Comparison of ENCODE assay signal across 13 cellular contexts in genomic region chr9:121363586-121363961, GRCh38. TPM values are rescaled to one million over a fixed set of nuclear protein-coding genes. Genes with fewer than 3 reads are reported as not detected.
DNase-seq lines count a peak whose midpoint lies in the region; ATAC-seq, FAIRE-seq and TF ChIP-seq lines count a peak whose summit lies in the region.
"Had no signal": no experiment of that assay in that cellular context is flagged by ENCODE, and none has a peak within 500 bp of the region (broad histone marks: within the 10 kb centered on the region; RNA-seq: fewer than 3 reads in every experiment).

No MANE protein-coding gene starts in this region.

- TF ChIP-seq RAD21 in liver (IDR thresholded peaks at IDR 0.05) (no peak), HepG2 (CRISPR knock-in tag; IDR thresholded peaks at IDR 0.05) (no peak)

- no TSS peak for BruUV-seq in HepG2 (replicated peaks; lab: Mats Ljungman, UMichigan)

- H3K4me3 Mint-ChIP-seq in stimulated activated memory B cell treated with anti-CD40 and anti-IgM and Interleukin-4, amounts not matched to agents 10 μg/mL and 1 μg/mL and 100 μg/mL, for 72 hours = no peak overlapping the region
- H3K4me3 Mint-ChIP-seq in activated T-helper 2 cell treated with anti-CD3 and anti-CD28 coated beads, Interferon-gamma antibody, Interleukin-2, Interleukin-4, amounts not matched to agents 10 μg/mL and 5 μg/mL and 100 μg/mL, durations not matched to agents 14 hours and 24 hours and 36 hours (ENCODE audit: low read depth) = no peak overlapping the region

- intact Hi-C loops in HepG2 (cut with micrococcal nuclease; ENCODE audit: unreplicated experiment) (no loop called here), pancreas (cut with DNase I) (no loop called here)
- intact Hi-C loops in activated T-helper 2 cell treated with anti-CD3 and anti-CD28 coated beads, Interferon-gamma antibody, Interleukin-2, Interleukin-4, amounts not matched to agents 10 μg/mL and 5 μg/mL and 100 μg/mL, durations not matched to agents 14 hours and 24 hours and 36 hours (cut with micrococcal nuclease) = loop anchor here (10.0 kb wide), 1 partner anchor 159 kb away; the partner anchor contains the start of gene RAB14

- in situ Hi-C loops in HepG2 (cut with HindIII; ENCODE audit: extremely low pct_ligation_motif_present, low pct_unique_long_range_greater_than_20kb) = no loop called here

- H3K36me3 ChIP-seq in liver (ENCODE audit: control insufficient read depth in 4 of 4, insufficient read depth in 3 of 4, low read depth in 1 of 4, low read length in 3 of 4) (peaks cover 0 to 6% (median under 1%) of the 10 kb centered on the region in 4 donors), HepG2 (replicated peaks in 1 of 2; ENCODE audit: control insufficient read depth in 1 of 2, insufficient read depth in 2 of 2, low read length in 2 of 2) (peaks cover 0 to 2% of the 10 kb centered on the region in 2 experiments; a peak in 1 of 5 replicates), pancreas (no peaks in the 10 kb centered on the region)

- peaks cover 67% of the 10 kb centered on the region for H3K79me2 ChIP-seq in HepG2 (ENCODE audit: insufficient read depth, low read length)

- no peaks in the 10 kb centered on the region for H3K9me3 Mint-ChIP-seq in stimulated activated memory B cell treated with anti-CD40 and anti-IgM and Interleukin-4, amounts not matched to agents 10 μg/mL and 1 μg/mL and 100 μg/mL, for 72 hours
- H3K9me3 Mint-ChIP-seq in activated T-helper 2 cell treated with anti-CD3 and anti-CD28 coated beads, Interferon-gamma antibody, Interleukin-2, Interleukin-4, amounts not matched to agents 10 μg/mL and 5 μg/mL and 100 μg/mL, durations not matched to agents 14 hours and 24 hours and 36 hours = no peaks in the 10 kb centered on the region

- POLR2A ChIA-PET in HepG2 (lab: Yijun Ruan, JAX) = interaction anchor here (1.4 kb wide), 1 partner anchor 42 kb away, joined by 3 read pairs; no protein-coding TSS in a partner anchor

- H2AFZ ChIP-seq in HepG2 (ENCODE audit: low read length) = no peak overlapping the region
- H2AFZ ChIP-seq: PC-9 had no signal

- no peak for TF ChIP-seq POLR2A in HepG2 (IDR thresholded peaks at IDR 0.05; ENCODE audit: insufficient read depth in 1 of 2, low read depth in 2 of 2, low read length in 2 of 2)

- TF ChIP-seq CTCF in liver (IDR thresholded peaks at IDR 0.05; ENCODE audit: low read depth, low read length, missing input control) = no peak
- no peak for TF ChIP-seq CTCF in HepG2 (CRISPR knock-in tag; IDR thresholded peaks at IDR 0.05)
- TF ChIP-seq CTCF in fibroblast of villous mesenchyme (IDR thresholded peaks at IDR 0.05; ENCODE audit: insufficient read depth, low read depth, low read length) = no peak
- TF ChIP-seq CTCF in pancreas (IDR thresholded peaks at IDR 0.05) = no peak

- no peak for FAIRE-seq in HepG2 (lab: Jason Lieb, UNC)
- peak; percentile 9 for FAIRE-seq in pancreas (lab: Jason Lieb, UNC)
- FAIRE-seq: K562, TTC549 had no signal

- H3K27ac Mint-ChIP-seq in stimulated activated memory B cell treated with anti-CD40 and anti-IgM and Interleukin-4, amounts not matched to agents 10 μg/mL and 1 μg/mL and 100 μg/mL, for 72 hours = no peak overlapping the region
- no peak overlapping the region for H3K27ac Mint-ChIP-seq in activated T-helper 2 cell treated with anti-CD3 and anti-CD28 coated beads, Interferon-gamma antibody, Interleukin-2, Interleukin-4, amounts not matched to agents 10 μg/mL and 5 μg/mL and 100 μg/mL, durations not matched to agents 14 hours and 24 hours and 36 hours

- H3K9ac ChIP-seq in liver (ENCODE audit: low read depth in 1 of 2, low read length in 2 of 2) = peak overlapping the region in 1 of 2 donors; percentile 51
- H3K9ac ChIP-seq in HepG2 (ENCODE audit: insufficient read depth, low read depth, low read length) = no peak overlapping the region

- H3K4me3 ChIP-seq in liver (ENCODE audit: low read depth in 1 of 3, low read length in 3 of 3) (no peak overlapping the region), HepG2 (replicated peaks in 1 of 3; ENCODE audit: insufficient read depth in 1 of 3, low read depth in 2 of 3, low read length in 3 of 3) (no peak overlapping the region), fibroblast of villous mesenchyme (ENCODE audit: low read depth, low read length) (peak overlapping the region; percentile 9), pancreas (no peak overlapping the region)
- H3K4me3 ChIP-seq: K562, PC-9 had no signal

- peaks cover 12% of the 10 kb centered on the region for H3K4me1 Mint-ChIP-seq in stimulated activated memory B cell treated with anti-CD40 and anti-IgM and Interleukin-4, amounts not matched to agents 10 μg/mL and 1 μg/mL and 100 μg/mL, for 72 hours
- H3K4me1 Mint-ChIP-seq in activated T-helper 2 cell treated with anti-CD3 and anti-CD28 coated beads, Interferon-gamma antibody, Interleukin-2, Interleukin-4, amounts not matched to agents 10 μg/mL and 5 μg/mL and 100 μg/mL, durations not matched to agents 14 hours and 24 hours and 36 hours (ENCODE audit: low read depth) = peaks cover 22% of the 10 kb centered on the region

- TF ChIP-seq EP300 in HepG2 (IDR thresholded peaks at IDR 0.05; ENCODE audit: low read depth in 2 of 2, low read length in 2 of 2) = no peak
- TF ChIP-seq EP300 in HepG2 (CRISPR knock-in tag; IDR thresholded peaks at IDR 0.05; ENCODE audit: borderline replicate concordance) = no peak

- H3K36me3 Mint-ChIP-seq in stimulated activated memory B cell treated with anti-CD40 and anti-IgM and Interleukin-4, amounts not matched to agents 10 μg/mL and 1 μg/mL and 100 μg/mL, for 72 hours = no peaks in the 10 kb centered on the region
- peaks cover 5% of the 10 kb centered on the region for H3K36me3 Mint-ChIP-seq in activated T-helper 2 cell treated with anti-CD3 and anti-CD28 coated beads, Interferon-gamma antibody, Interleukin-2, Interleukin-4, amounts not matched to agents 10 μg/mL and 5 μg/mL and 100 μg/mL, durations not matched to agents 14 hours and 24 hours and 36 hours (ENCODE audit: low read depth)

- H4K20me1 ChIP-seq in HepG2 (ENCODE audit: insufficient read depth, low read length) = peaks cover 2% of the 10 kb centered on the region; the same call in 1 of the 2 replicates

- H3K4me1 ChIP-seq in liver (ENCODE audit: control insufficient read depth in 4 of 4, insufficient read depth in 4 of 4, low read length in 3 of 4) = peaks cover 9 to 72% (median 49%) of the 10 kb centered on the region in 4 donors
- peaks cover 62% of the 10 kb centered on the region for H3K4me1 ChIP-seq in HepG2 (ENCODE audit: insufficient read depth, low read length)
- peaks cover 0 to 18% (median 6%) of the 10 kb centered on the region in 3 donors for H3K4me1 ChIP-seq in pancreas

- CTCF ChIA-PET in HepG2 (lab: Yijun Ruan, JAX; ENCODE audit: low intra/inter-chr PET ratio, low total read pairs) = interaction anchor here (0.6 kb wide), 1 partner anchor 149 kb away, joined by 3 read pairs; no protein-coding TSS in a partner anchor

- H3K27me3 Mint-ChIP-seq in stimulated activated memory B cell treated with anti-CD40 and anti-IgM and Interleukin-4, amounts not matched to agents 10 μg/mL and 1 μg/mL and 100 μg/mL, for 72 hours = no peaks in the 10 kb centered on the region
- no peaks in the 10 kb centered on the region for H3K27me3 Mint-ChIP-seq in activated T-helper 2 cell treated with anti-CD3 and anti-CD28 coated beads, Interferon-gamma antibody, Interleukin-2, Interleukin-4, amounts not matched to agents 10 μg/mL and 5 μg/mL and 100 μg/mL, durations not matched to agents 14 hours and 24 hours and 36 hours (ENCODE audit: low read depth)

- DNase-seq in HepG2 (ENCODE audit: low spot score) (no peak), fibroblast of villous mesenchyme (ENCODE audit: low read depth) (no peak), pancreas (no peak), NAMALWA (ENCODE audit: low spot score) (no peak), UCSD-AML1 (lab: John Stamatoyannopoulos, UW; ENCODE audit: unreplicated experiment) (no peak)
- DNase-seq in activated T-helper 2 cell treated with anti-CD3 and anti-CD28 coated beads, Interferon-gamma antibody, Interleukin-2, Interleukin-4, amounts not matched to agents 10 μg/mL and 5 μg/mL and 100 μg/mL, durations not matched to agents 14 hours and 24 hours and 36 hours (ENCODE audit: low spot score) = no peak
- DNase-seq: NCI-H2107; PC-9; stimulated activated CD8-positive, alpha-beta memory T cell treated with anti-CD3 and anti-CD28 coated beads, Interleukin-4, amount 100 ng/mL, for 48 hours had no signal

- H3K4me2 ChIP-seq in HepG2 (ENCODE audit: low read depth, low read length) = no peak overlapping the region
- H3K4me2 ChIP-seq: PC-9 had no signal

- peak overlapping the region; percentile 86 to 96 for H3K27ac ChIP-seq in liver (ENCODE audit: low read depth in 1 of 2, low read length in 2 of 2)
- no peak overlapping the region for H3K27ac ChIP-seq in HepG2 (ENCODE audit: extremely low read length, insufficient read depth, low read length)
- H3K27ac ChIP-seq in pancreas = peak overlapping the region in 2 of 4 donors; percentile 34 to 48
- H3K27ac ChIP-seq: PC-9 had no signal

- no peak for ATAC-seq in HepG2
- peak in 1 of 4 donors; percentile 15 for ATAC-seq in pancreas
- ATAC-seq in stimulated activated memory B cell treated with anti-CD40 and anti-IgM and Interleukin-4, amounts not matched to agents 10 μg/mL and 1 μg/mL and 100 μg/mL, for 72 hours = no peak
- ATAC-seq: K562 had no signal

- H3K9me3 ChIP-seq in liver (ENCODE audit: control insufficient read depth in 4 of 4, low read length in 3 of 4) (no peaks in the 10 kb centered on the region), HepG2 (ENCODE audit: low read length) (no peaks in the 10 kb centered on the region), pancreas (no peaks in the 10 kb centered on the region)

- H3K27me3 ChIP-seq in liver (ENCODE audit: control insufficient read depth in 4 of 4, insufficient read depth in 4 of 4, low read length in 3 of 4) (no peaks in the 10 kb centered on the region), HepG2 (ENCODE audit: control insufficient read depth in 1 of 2, insufficient read depth in 2 of 2, low read length in 2 of 2) (no peaks in the 10 kb centered on the region), pancreas (no peaks in the 10 kb centered on the region)

- 21% methylated on average over 1 of the region's 1 CpG for WGBS in liver
- 90% methylated on average over 1 of the region's 1 CpG for WGBS in HepG2 (ENCODE audit: low lambda C conversion rate)
- 68 to 78% methylated on average over 1 of the region's 1 CpG for WGBS in pancreas, 2 donors

RNA-seq across cellular contexts. Expression of gene STOM, which starts 6.5 kb away (rescaled TPM):
- 100 to 1,000 TPM; 318 to 398 TPM for total RNA-seq in liver
- 100 to 1,000 TPM; 150 to 212 TPM for polyA plus RNA-seq in liver
- total RNA-seq in HepG2 (2016; rRNA removed; fragmentation: Illumina TruSeq; extraction: Trizol) = 26.0 and 43.6 TPM in 2 replicates
- total RNA-seq in HepG2 (2016; cell fraction: cytosol; rRNA removed; fragmentation: Illumina TruSeq; extraction: Trizol; ENCODE audit: low read depth) = 3.9 and 6.1 TPM in 2 replicates
- total RNA-seq in HepG2 (2016; cell fraction: insoluble cytoplasmic fraction; rRNA removed; fragmentation: Illumina TruSeq; extraction: Trizol) = 25.0 and 46.7 TPM in 2 replicates
- 13.4 and 15.9 TPM in 2 replicates for total RNA-seq in HepG2 (2016; cell fraction: membrane; rRNA removed; fragmentation: Illumina TruSeq; extraction: Trizol)
- total RNA-seq in HepG2 (2016; cell fraction: nucleus; rRNA removed; fragmentation: Illumina TruSeq; extraction: Trizol) = 41.3 and 43.8 TPM in 2 replicates
- 165 and 166 TPM in 2 replicates for polyA plus RNA-seq in HepG2 (2011; rRNA removed)
- 92.7 and 157 TPM in 2 replicates for polyA plus RNA-seq in HepG2 (2011; cell fraction: cytosol; rRNA removed)
- 23.0 and 39.1 TPM in 2 replicates for polyA plus RNA-seq in HepG2 (2011; cell fraction: nucleus; rRNA removed)
- polyA plus RNA-seq in HepG2 (2012) = 133 and 173 TPM in 2 replicates
- polyA plus RNA-seq in HepG2 (2016; cell fraction: cytosol; fragmentation: Illumina TruSeq; extraction: Trizol; ENCODE audit: low read depth) = 3.2 and 4.0 TPM in 2 replicates
- polyA plus RNA-seq in HepG2 (2016; cell fraction: insoluble cytoplasmic fraction; fragmentation: Illumina TruSeq; extraction: Trizol; ENCODE audit: low read depth) = 31.1 and 33.2 TPM in 2 replicates
- 7.2 and 8.6 TPM in 2 replicates for polyA plus RNA-seq in HepG2 (2016; cell fraction: membrane; fragmentation: Illumina TruSeq; extraction: Trizol; ENCODE audit: low read depth)
- polyA plus RNA-seq in HepG2 (2016; cell fraction: nucleus; fragmentation: Illumina TruSeq; extraction: Trizol; ENCODE audit: insufficient read depth, low read depth) = 64.0 and 71.6 TPM in 2 replicates
- 94.3 and 94.7 TPM in 2 replicates for polyA minus RNA-seq in HepG2 (2011; rRNA and poly(A)+ RNA removed; ENCODE audit: low replicate concordance)
- 96.8 and 115 TPM in 2 replicates for polyA minus RNA-seq in HepG2 (2011; cell fraction: cytosol; rRNA and poly(A)+ RNA removed)
- polyA minus RNA-seq in HepG2 (2011; cell fraction: nucleus; rRNA and poly(A)+ RNA removed) = 47.3 and 69.9 TPM in 2 replicates
- 118 and 168 TPM in 2 replicates for total RNA-seq in fibroblast of villous mesenchyme
- 10 to 100 TPM; 13.9 to 65.1 (median 33.9) TPM for total RNA-seq in pancreas
- 10 to 100 TPM; 25.4 to 30.9 TPM for polyA plus RNA-seq in pancreas
- 18.9 and 21.0 TPM in 2 replicates for total RNA-seq in activated T-helper 2 cell treated with anti-CD3 and anti-CD28 coated beads, Interferon-gamma antibody, Interleukin-2, Interleukin-4, amounts not matched to agents 10 μg/mL and 5 μg/mL and 100 μg/mL, durations not matched to agents 14 hours and 24 hours and 36 hours
